Comparison of ENCODE assay signal across 8 cellular contexts in genomic region chr7:43985904-43986864, GRCh38. TPM values are rescaled to one million over a fixed set of nuclear protein-coding genes. Genes with fewer than 3 reads are reported as not detected.
DNase-seq lines count a peak whose midpoint lies in the region; ATAC-seq and TF ChIP-seq lines count a peak whose summit lies in the region.
"Not testable (repeated sequence)": the region's sequence is repeated elsewhere in the genome, so short reads cannot be mapped to it uniquely, and the experiment has no call there.

No MANE protein-coding gene starts in this region.

- H3K14ac ChIP-seq in trophoblast cell (ENCODE audit: low read length): not testable (repeated sequence)

- H3K23ac ChIP-seq in trophoblast cell (ENCODE audit: low read length): not testable (repeated sequence)

- H3K27me3 ChIP-seq in MM.1S (replicated peaks; ENCODE audit: insufficient read depth, low read length); ascending aorta; heart right ventricle; trophoblast cell (ENCODE audit: insufficient read depth, low read length): not testable (repeated sequence)

- not testable (repeated sequence) for H2BK5ac ChIP-seq in trophoblast cell (ENCODE audit: low read depth, low read length, poor library complexity)

- H3K79me2 ChIP-seq in MM.1S (ENCODE audit: low read length); trophoblast cell (ENCODE audit: control insufficient read depth, insufficient read depth, low read length, poor library complexity): not testable (repeated sequence)

- DNase-seq in GM12865 (ENCODE audit: low read depth) (peak; percentile 50), HFF-Myc (ENCODE audit: extremely low read depth, low read depth) (peak; percentile 9), MM.1S (peak; percentile 11), ascending aorta (ENCODE audit: low spot score in 2 of 2) (peak; percentile 26 to 89), heart right ventricle (peak in 1 of 2 donors; percentile 83), trophoblast cell (peak; percentile 64 to 72), superior temporal gyrus (ENCODE audit: extremely low spot score) (peak; percentile 60)

- not testable (repeated sequence) for H3K4me1 ChIP-seq in MM.1S (ENCODE audit: low read length); ascending aorta; heart right ventricle; trophoblast cell (ENCODE audit: control insufficient read depth in 1 of 2, insufficient read depth in 2 of 2, low read length in 2 of 2)

- H2AFZ ChIP-seq in MM.1S (ENCODE audit: low read length); trophoblast cell (ENCODE audit: insufficient read depth, low read length, poor library complexity): not testable (repeated sequence)

- H3K79me1 ChIP-seq in trophoblast cell (ENCODE audit: low read length): not testable (repeated sequence)

- intact Hi-C loops in ascending aorta (cut with DNase I); heart right ventricle (cut with DNase I): not testable (repeated sequence)

- not testable (repeated sequence) for H4K20me1 ChIP-seq in MM.1S (ENCODE audit: insufficient read depth, low read length)

- 22 to 25% methylated on average over 23 to 29 of the region's 33 CpGs for WGBS in heart right ventricle, 2 donors
- no CpG with 5 or more reads among the region's 33 CpGs for WGBS in trophoblast cell (ENCODE audit: extremely low coverage, insufficient coverage, insufficient read length)

- TF ChIP-seq CTCF in GM12865 (IDR thresholded peaks at IDR 0.05; ENCODE audit: insufficient read depth, low read depth, low read length, missing control alignments): peak; percentile 42
- peak; percentile 44 for TF ChIP-seq CTCF in HFF-Myc (IDR thresholded peaks at IDR 0.05; ENCODE audit: low read depth, low read length, missing control alignments)
- TF ChIP-seq CTCF in MM.1S (IDR thresholded peaks at IDR 0.05; ENCODE audit: low read length): peak; percentile 30
- peak; percentile 20; the same call in 1 of the 2 replicates for TF ChIP-seq CTCF in VCaP (conservative IDR thresholded peaks at IDR 0.05)
- TF ChIP-seq CTCF in ascending aorta (IDR thresholded peaks at IDR 0.05): peak in 2 of 3 experiments; percentile 65 to 84
- TF ChIP-seq CTCF in heart right ventricle (IDR thresholded peaks at IDR 0.05): peak; percentile 49 to 80 (median 62)

- ATAC-seq in heart right ventricle: peak; percentile 68 to 88 (median 78)

- not testable (repeated sequence) for H3F3A ChIP-seq in MM.1S (ENCODE audit: insufficient read depth, low read length)

- H3K36me3 ChIP-seq in MM.1S (replicated peaks; ENCODE audit: insufficient read depth, low read length); ascending aorta; heart right ventricle; trophoblast cell (ENCODE audit: control insufficient read depth in 1 of 2, insufficient read depth in 2 of 2, low read length in 2 of 2): not testable (repeated sequence)

- H3K27ac ChIP-seq in MM.1S (ENCODE audit: low read length); VCaP; heart right ventricle; trophoblast cell (ENCODE audit: low read depth, low read length): not testable (repeated sequence)
- H3K27ac ChIP-seq in ascending aorta: peak overlapping the region; percentile 1 to 66

- not testable (repeated sequence) for H3K4me3 ChIP-seq in GM12865 (ENCODE audit: low read depth, low read length); HFF-Myc (replicated peaks; ENCODE audit: low read depth, low read length); MM.1S (ENCODE audit: low read length); heart right ventricle; trophoblast cell (ENCODE audit: low read depth, low read length)
- H3K4me3 ChIP-seq in ascending aorta: peak overlapping the region in 1 of 2 donors; percentile 58

- H4K91ac ChIP-seq in trophoblast cell (ENCODE audit: low read depth, low read length): not testable (repeated sequence)

- H3K4ac ChIP-seq in trophoblast cell (ENCODE audit: low read depth, low read length): not testable (repeated sequence)

- H2AK5ac ChIP-seq in trophoblast cell (ENCODE audit: low read length): not testable (repeated sequence)

- H3K9ac ChIP-seq in MM.1S (ENCODE audit: low read length); trophoblast cell (ENCODE audit: low read length): not testable (repeated sequence)

- H3K9me3 ChIP-seq in MM.1S (replicated peaks; ENCODE audit: insufficient read depth, low read length); ascending aorta; heart right ventricle; trophoblast cell (ENCODE audit: insufficient read depth, low read depth, low read length): not testable (repeated sequence)

- H3K4me2 ChIP-seq in MM.1S (ENCODE audit: low read depth, low read length); trophoblast cell (ENCODE audit: low read length): not testable (repeated sequence)

- not testable (repeated sequence) for H3K9me2 ChIP-seq in MM.1S (replicated peaks; ENCODE audit: insufficient read depth, low read length)

- H4K8ac ChIP-seq in trophoblast cell (ENCODE audit: low read depth, low read length): not testable (repeated sequence)

- not testable (repeated sequence) for H2BK120ac ChIP-seq in trophoblast cell (ENCODE audit: insufficient read depth, low read length, poor library complexity)

- not testable (repeated sequence) for H3K18ac ChIP-seq in trophoblast cell (ENCODE audit: low read length)

- H4K12ac ChIP-seq in trophoblast cell (ENCODE audit: low read depth, low read length): not testable (repeated sequence)

- H2BK12ac ChIP-seq in trophoblast cell (ENCODE audit: low read length): not testable (repeated sequence)

RNA-seq across cellular contexts. Expression of gene SPDYE1, which starts 11.5 kb away (rescaled TPM):
- not detected for total RNA-seq in ascending aorta
- total RNA-seq in heart right ventricle: under 1 TPM in 1 of 10 donors, not detected in 9; 0.11 TPM
- not detected for polyA plus RNA-seq in heart right ventricle
- not detected in 2 replicates for polyA plus RNA-seq in trophoblast cell (2013)

RNA-seq across cellular contexts. Expression of gene DBNL, which starts 58.3 kb away (rescaled TPM):
- total RNA-seq in ascending aorta: 177 TPM
- 10 to 100 TPM; 26.0 to 59.0 (median 35.4) TPM for total RNA-seq in heart right ventricle
- polyA plus RNA-seq in heart right ventricle: 10 to 100 TPM; 34.8 to 74.3 TPM
- 38.5 and 41.0 TPM in 2 replicates for polyA plus RNA-seq in trophoblast cell (2013)

RNA-seq across cellular contexts. Expression of gene UBE2D4, which starts 59.9 kb away (rescaled TPM):
- total RNA-seq in ascending aorta (13.1 TPM), heart right ventricle (10 to 100 TPM; 34.4 to 56.1 (median 44.6) TPM)
- polyA plus RNA-seq in heart right ventricle: 10 to 100 TPM; 26.2 to 35.6 TPM
- 3.4 TPM in 2 replicates for polyA plus RNA-seq in trophoblast cell (2013)

Comparison
In these comparisons a context has a peak if more than half of its experiments do, and no peak if none do; other contexts are left out.
1. CTCF ChIP-seq: peak in every context shown above with its lines; median percentile 74 in ascending aorta; 62 in heart right ventricle; 44 in HFF-Myc; 42 in GM12865; 30 in MM.1S; 20 in VCaP.